12 cellular contexts compared by ENCODE assay signal in the genomic region with DNA sequence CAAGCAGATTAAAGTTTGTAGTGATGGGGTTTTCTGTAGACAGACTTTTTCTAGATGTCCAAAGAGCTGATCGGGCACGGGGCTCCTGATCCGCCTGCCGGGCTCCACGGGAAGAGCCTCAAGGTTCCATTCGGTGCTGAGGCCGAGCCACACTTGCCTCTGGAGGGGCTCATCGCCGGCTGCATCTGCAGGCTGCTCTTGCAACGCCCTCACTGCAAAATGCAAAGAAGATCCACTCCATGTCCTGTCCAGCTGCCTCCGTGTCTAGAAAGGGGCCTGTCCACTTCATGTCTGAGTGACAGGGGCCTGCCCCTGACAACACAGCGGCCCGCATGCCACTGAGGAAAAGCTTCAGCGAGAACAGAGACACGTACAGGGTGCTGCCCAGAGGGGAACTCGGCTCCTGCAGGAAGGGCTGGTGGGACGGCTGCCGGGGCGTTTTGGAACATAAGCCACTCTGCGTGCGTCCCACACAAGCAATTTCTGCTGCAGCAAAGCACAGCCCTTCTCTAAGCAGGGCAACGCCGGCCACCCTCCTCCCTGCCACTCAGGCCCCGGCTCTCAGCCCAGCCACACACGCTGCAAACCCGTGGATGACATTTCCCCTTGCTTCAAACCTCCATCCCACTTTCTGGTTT.
"Had no signal": no experiment of that assay in that cellular context is flagged by ENCODE, and none has a peak within 500 bp of the region (broad histone marks: within the 10 kb centered on the region; RNA-seq: fewer than 3 reads in every experiment).

No MANE protein-coding gene starts in this region.

- DNase-seq: activated CD4-positive, alpha-beta T cell treated with anti-CD3 and anti-CD28 coated beads, Interleukin-2, amount 50 U/mL, for 1 hour; activated CD4-positive, CD25-positive, alpha-beta regulatory T cell; activated gamma-delta T cell treated with Interleukin-2 at 50 U/mL for 16 hours; activated naive CD8-positive, alpha-beta T cell treated with anti-CD3 and anti-CD28 coated beads for 36 hours; activated T-cell treated with anti-CD3 and anti-CD28 coated beads, Interleukin-2, amount 50 U/mL, for 1 hour; hypothalamus; stimulated activated CD4-positive, alpha-beta T cell treated with anti-CD3 and anti-CD28 coated beads, Interleukin-15, amount 100 ng/mL, for 24 hours; stimulated activated CD4-positive, alpha-beta T cell treated with anti-CD3 and anti-CD28 coated beads, Interleukin-4, amount 100 ng/mL, for 4 hours; T-helper 17 cell had no signal

- H3K27me3 ChIP-seq: uterus had no signal

- H3K4me3 Mint-ChIP-seq: natural killer cell treated with Interleukin-12 subunit alpha and Interleukin-12 subunit beta and Interleukin-15 and Interleukin-18, amount 100 ng/mL, for 72 hours; T-helper 17 cell had no signal

- H3K27ac ChIP-seq: breast epithelium, uterus had no signal

- H3K4me3 ChIP-seq: breast epithelium, uterus had no signal

- H3K4me1 ChIP-seq: breast epithelium, uterus had no signal

- ATAC-seq: natural killer cell treated with Interleukin-12 subunit alpha and Interleukin-12 subunit beta and Interleukin-15 and Interleukin-18, amount 100 ng/mL, for 72 hours had no signal

- H3K36me3 ChIP-seq: breast epithelium, uterus had no signal

- H3K9me3 ChIP-seq: breast epithelium, uterus had no signal

- H3K36me3 Mint-ChIP-seq: activated naive CD8-positive, alpha-beta T cell treated with anti-CD3 and anti-CD28 coated beads for 36 hours; natural killer cell treated with Interleukin-12 subunit alpha and Interleukin-12 subunit beta and Interleukin-15 and Interleukin-18, amount 100 ng/mL, for 72 hours had no signal

- H3K27ac Mint-ChIP-seq: activated naive CD8-positive, alpha-beta T cell treated with anti-CD3 and anti-CD28 coated beads for 36 hours; natural killer cell treated with Interleukin-12 subunit alpha and Interleukin-12 subunit beta and Interleukin-15 and Interleukin-18, amount 100 ng/mL, for 72 hours; T-helper 17 cell had no signal
